12 cellular contexts compared by ENCODE assay signal in genomic region chr7:44291066-44291732, GRCh38. TPM values are rescaled to one million over a fixed set of nuclear protein-coding genes. Genes with fewer than 3 reads are reported as not detected.
DNase-seq lines count a peak whose midpoint lies in the region; TF ChIP-seq lines count a peak whose summit lies in the region.
"Had no signal": no experiment of that assay in that cellular context is flagged by ENCODE, and none has a peak within 500 bp of the region (broad histone marks: within the 10 kb centered on the region; RNA-seq: fewer than 3 reads in every experiment).

No MANE protein-coding gene starts in this region.

- H3K9me3 ChIP-seq in AG04450 (ENCODE audit: control insufficient read depth, insufficient read depth, low read length) = no peaks in the 10 kb centered on the region; the same call in 1 of the 2 replicates
- no peaks in the 10 kb centered on the region for H3K9me3 ChIP-seq in mesenchymal stem cell (ENCODE audit: control insufficient read depth, low read length)
- H3K9me3 ChIP-seq: colonic mucosa had no signal

- WGBS in mesenchymal stem cell = 86% methylated on average over 18 of the region's 18 CpGs

- no peak overlapping the region for H3K18ac ChIP-seq in mesenchymal stem cell (ENCODE audit: low read depth in 1 of 2, low read length in 2 of 2)

- H4K91ac ChIP-seq in mesenchymal stem cell (ENCODE audit: low read length) = no peak overlapping the region

- H3K4me3 ChIP-seq in AG04450 (ENCODE audit: low read depth, low read length) = no peak overlapping the region
- no peak overlapping the region for H3K4me3 ChIP-seq in choroid plexus epithelial cell (ENCODE audit: low read depth, low read length)
- no peak overlapping the region for H3K4me3 ChIP-seq in mesenchymal stem cell (ENCODE audit: insufficient read depth in 1 of 2, low read depth in 1 of 2, low read length in 2 of 2)
- H3K4me3 ChIP-seq: colonic mucosa had no signal

- no peak overlapping the region for H2BK15ac ChIP-seq in mesenchymal stem cell (ENCODE audit: low read depth, poor library complexity, severe bottlenecking)

- no peak overlapping the region for H2AK5ac ChIP-seq in mesenchymal stem cell (ENCODE audit: low read length, severe bottlenecking)

- H2BK12ac ChIP-seq in mesenchymal stem cell (ENCODE audit: low read length in 2 of 2) = no peak overlapping the region

- no peak overlapping the region for H4K8ac ChIP-seq in mesenchymal stem cell (ENCODE audit: low read length)

- no peak overlapping the region for H2BK5ac ChIP-seq in mesenchymal stem cell (ENCODE audit: low read depth, low read length, poor library complexity, severe bottlenecking)

- H3K14ac ChIP-seq in mesenchymal stem cell (ENCODE audit: low read length in 2 of 2) = no peak overlapping the region

- POLR2A ChIA-PET in AG04450 (lab: Yijun Ruan, JAX) = no interaction called here

- DNase-seq in AG04450 (ENCODE audit: low read depth, low spot score) = peak; percentile 69
- DNase-seq in M059J (ENCODE audit: low read depth) = peak; percentile 31
- DNase-seq in choroid plexus epithelial cell (ENCODE audit: low read depth) = peak; percentile 93
- DNase-seq in mesenchymal stem cell = peak; percentile 24
- DNase-seq in SIG-M5 (lab: John Stamatoyannopoulos, UW) = no peak
- no peak for DNase-seq in stimulated activated CD4-positive, alpha-beta T cell treated with anti-CD3 and anti-CD28 coated beads, Interleukin-4, amount 100 ng/mL, for 24 hours
- DNase-seq in DMS114 treated with DMSO at 0.1 percent for 48 hours (lab: John Stamatoyannopoulos, UW; ENCODE audit: unreplicated experiment) = no peak
- DNase-seq in activated gamma-delta T cell treated with Interleukin-2 at 50 U/mL for 16 hours = no peak
- DNase-seq: activated CD4-positive, alpha-beta T cell treated with anti-CD3 and anti-CD28 coated beads, Interleukin-2, amount 10 ng/mL, durations not matched to agents 24 days and 14 days; colonic mucosa; NK-92 treated with Interleukin-12 subunit alpha and Interleukin-12 subunit beta, amount 100 ng/mL, for 24 hours had no signal

- no peak overlapping the region for H3K23ac ChIP-seq in mesenchymal stem cell (ENCODE audit: low read length in 2 of 2)

- no peak overlapping the region for H3K9ac ChIP-seq in mesenchymal stem cell (ENCODE audit: low read length)

- no peak overlapping the region for H3K4ac ChIP-seq in mesenchymal stem cell (ENCODE audit: low read depth in 1 of 2, low read length in 2 of 2)

- H3K4me2 ChIP-seq in mesenchymal stem cell (ENCODE audit: low read length, poor library complexity, severe bottlenecking) = no peak overlapping the region

- peaks cover 54% of the 10 kb centered on the region for H3K27me3 ChIP-seq in AG04450 (ENCODE audit: control insufficient read depth, insufficient read depth, low read length)
- peaks cover 68 to 76% of the 10 kb centered on the region in 2 experiments for H3K27me3 ChIP-seq in mesenchymal stem cell (ENCODE audit: control insufficient read depth in 1 of 2, insufficient read depth in 1 of 2, low read length in 2 of 2)

- no peak overlapping the region for H2BK120ac ChIP-seq in mesenchymal stem cell (ENCODE audit: low read depth, low read length)

- peak overlapping the region; percentile 47 for H3K27ac ChIP-seq in AG04450 (ENCODE audit: low read depth, low read length)
- no peak overlapping the region for H3K27ac ChIP-seq in mesenchymal stem cell (ENCODE audit: low read length, poor library complexity, severe bottlenecking)
- H3K27ac ChIP-seq: colonic mucosa had no signal

- H3K36me3 ChIP-seq in mesenchymal stem cell (ENCODE audit: control insufficient read depth in 1 of 2, insufficient read depth in 2 of 2, low read depth in 1 of 2, low read length in 2 of 2) = no peaks in the 10 kb centered on the region
- H3K36me3 ChIP-seq: colonic mucosa had no signal

- no peak for TF ChIP-seq CTCF in AG04450 (IDR thresholded peaks at IDR 0.05; ENCODE audit: low read depth, low read length)
- TF ChIP-seq CTCF in choroid plexus epithelial cell (conservative IDR thresholded peaks at IDR 0.05; ENCODE audit: low read depth, low read length) = no peak

- no peaks in the 10 kb centered on the region for H3K79me1 ChIP-seq in mesenchymal stem cell (replicated peaks; ENCODE audit: low read length, poor library complexity, severe bottlenecking)

- H3K4me1 ChIP-seq in mesenchymal stem cell (ENCODE audit: control insufficient read depth, insufficient read depth, low read depth, low read length) = no peaks in the 10 kb centered on the region
- H3K4me1 ChIP-seq: colonic mucosa had no signal

- no peak overlapping the region for H2AFZ ChIP-seq in mesenchymal stem cell (ENCODE audit: low read depth, low read length)

- CTCF ChIA-PET in AG04450 (lab: Charles Lee) = no interaction called here

RNA-seq across cellular contexts. Expression of gene CAMK2B, which starts 34.2 kb away (rescaled TPM):
- 0.12 TPM in 1 of 2 replicates, not detected in the other for polyA plus RNA-seq in AG04450 (2011; rRNA removed)
- polyA minus RNA-seq in AG04450 (2011; rRNA and poly(A)+ RNA removed) = 0.83 TPM in 1 of 2 replicates, not detected in the other
- total RNA-seq in M059J (2014; rRNA removed; shearing (Covaris generic)) = 0.49 TPM in 1 of 2 replicates, not detected in the other
- polyA plus RNA-seq in mesenchymal stem cell (2013, experiment 1 of 2) = 0.04 TPM
- polyA plus RNA-seq in mesenchymal stem cell (2013, experiment 2 of 2) = 0.12 TPM
- polyA plus RNA-seq: CD8-positive, alpha-beta memory T cell had no signal

Comparison
In these comparisons a context has a peak if more than half of its experiments do, and no peak if none do; other contexts are left out.
1. DNase-seq: peak in AG04450 (single experiment), M059J (single experiment), choroid plexus epithelial cell (single experiment) and mesenchymal stem cell (single experiment); none in SIG-M5 (single experiment), stimulated activated CD4-positive, alpha-beta T cell treated with anti-CD3 and anti-CD28 coated beads, Interleukin-4, amount 100 ng/mL, for 24 hours (single experiment), DMS114 treated with DMSO at 0.1 percent for 48 hours (single experiment) and activated gamma-delta T cell treated with Interleukin-2 at 50 U/mL for 16 hours (single experiment).